Comparison of ENCODE assay signal across 17 cellular contexts in genomic region chr13:35472308-35473008, GRCh38. TPM values are rescaled to one million over a fixed set of nuclear protein-coding genes. Genes with fewer than 3 reads are reported as not detected.
A peak's percentile ranks its signal among the peaks of the same experiment; 100 is the strongest.
DNase-seq lines count a peak whose midpoint lies in the region; ATAC-seq and TF ChIP-seq lines count a peak whose summit lies in the region.
"Had no signal": no experiment of that assay in that cellular context is flagged by ENCODE, and none has a peak within 500 bp of the region (broad histone marks: within the 10 kb centered on the region; RNA-seq: fewer than 3 reads in every experiment).

No MANE protein-coding gene starts in this region.

- no peak overlapping the region for H2BK15ac ChIP-seq in neuronal stem cell (ENCODE audit: low read length)

- no peaks in the 10 kb centered on the region for H3K36me3 Mint-ChIP-seq in endodermal cell (ENCODE audit: low read depth)
- H3K36me3 Mint-ChIP-seq: stimulated activated effector memory CD8-positive, alpha-beta T cell treated with anti-CD3 and anti-CD28 coated beads, Interleukin-12 subunit alpha, Interleukin-12 subunit beta, amount 100 ng/mL, for 72 hours had no signal

- H3K27me3 Mint-ChIP-seq in endodermal cell (ENCODE audit: insufficient read depth) = peaks cover 94% of the 10 kb centered on the region

- H3K4me1 ChIP-seq in HUES64 (ENCODE audit: insufficient read depth, low read length) (peaks cover 42% of the 10 kb centered on the region), endodermal cell (ENCODE audit: control insufficient read depth, insufficient read depth, low read length) (peaks cover 6% of the 10 kb centered on the region), neuronal stem cell (ENCODE audit: control insufficient read depth in 2 of 2, insufficient read depth in 1 of 2, low read depth in 1 of 2, low read length in 2 of 2) (peaks cover 11 to 20% of the 10 kb centered on the region in 2 donors)

- H3K36me3 ChIP-seq in BJ (ENCODE audit: control insufficient read depth, insufficient read depth, low read length) = peaks cover 2% of the 10 kb centered on the region; the same call in 1 of the 2 replicates
- H3K36me3 ChIP-seq in HUES64 (ENCODE audit: insufficient read depth, low read length) = no peaks in the 10 kb centered on the region
- H3K36me3 ChIP-seq in endodermal cell (ENCODE audit: control insufficient read depth, insufficient read depth, low read length) = no peaks in the 10 kb centered on the region
- H3K36me3 ChIP-seq in neuronal stem cell (replicated peaks in 1 of 2; ENCODE audit: control insufficient read depth in 2 of 2, insufficient read depth in 2 of 2, low read length in 2 of 2) = no peaks in the 10 kb centered on the region
- H3K36me3 ChIP-seq: MG63 had no signal

- H3K9ac ChIP-seq in HUES64 (ENCODE audit: low read depth, low read length) (no peak overlapping the region), endodermal cell (ENCODE audit: extremely low read depth, low read length, poor library complexity, severe bottlenecking) (no peak overlapping the region), neuronal stem cell (ENCODE audit: low read depth, low read length, poor library complexity) (no peak overlapping the region)

- H3K79me1 ChIP-seq in neuronal stem cell (ENCODE audit: low read depth, low read length) = no peaks in the 10 kb centered on the region

- H3K4ac ChIP-seq in neuronal stem cell (ENCODE audit: low read length) = no peak overlapping the region

- POLR2A ChIA-PET in BJ (lab: Charles Lee) = interaction anchor here (0.6 to 0.7 kb wide), 3 partner anchors 22 to 292 kb away, joined by 3 to 5 read pairs (median 4); no protein-coding TSS in a partner anchor

- H3K9me3 ChIP-seq in HUES64 (ENCODE audit: insufficient read depth, low read depth, low read length) (no peaks in the 10 kb centered on the region), endodermal cell (ENCODE audit: control insufficient read depth, low read length) (no peaks in the 10 kb centered on the region), neuronal stem cell (replicated peaks in 1 of 2; ENCODE audit: control insufficient read depth in 2 of 2, insufficient read depth in 1 of 2, low read depth in 1 of 2, low read length in 2 of 2) (no peaks in the 10 kb centered on the region)
- H3K9me3 ChIP-seq: MG63 had no signal

- H2BK12ac ChIP-seq in neuronal stem cell (ENCODE audit: low read length) = no peak overlapping the region

- H3K23ac ChIP-seq in neuronal stem cell (ENCODE audit: low read depth, low read length, poor library complexity) = no peak overlapping the region

- H3K27ac ChIP-seq in HUES64 (ENCODE audit: low read depth, low read length) (no peak overlapping the region), endodermal cell (ENCODE audit: low read depth, low read length) (no peak overlapping the region), neuronal stem cell (replicated peaks; ENCODE audit: low read length) (no peak overlapping the region)

- H2AFZ ChIP-seq in neuronal stem cell (ENCODE audit: low read length) = peak overlapping the region; percentile 91

- H4K8ac ChIP-seq in neuronal stem cell (ENCODE audit: low read depth, low read length) = no peak overlapping the region

- peak overlapping the region; percentile 66 for H3K4me3 Mint-ChIP-seq in endodermal cell
- H3K4me3 Mint-ChIP-seq: stimulated activated effector memory CD8-positive, alpha-beta T cell treated with anti-CD3 and anti-CD28 coated beads, Interleukin-12 subunit alpha, Interleukin-12 subunit beta, amount 100 ng/mL, for 72 hours had no signal

- H3K18ac ChIP-seq in neuronal stem cell (ENCODE audit: low read length) = no peak overlapping the region

- no peak overlapping the region for H2BK5ac ChIP-seq in neuronal stem cell (ENCODE audit: low read length)

- H4K91ac ChIP-seq in neuronal stem cell (ENCODE audit: low read depth, low read length, poor library complexity) = no peak overlapping the region

- no peak overlapping the region for H3K27ac Mint-ChIP-seq in endodermal cell
- H3K27ac Mint-ChIP-seq: stimulated activated effector memory CD8-positive, alpha-beta T cell treated with anti-CD3 and anti-CD28 coated beads, Interleukin-12 subunit alpha, Interleukin-12 subunit beta, amount 100 ng/mL, for 72 hours had no signal

- H3K14ac ChIP-seq in neuronal stem cell (ENCODE audit: low read length) = no peak overlapping the region

- TF ChIP-seq CTCF in BJ (IDR thresholded peaks at IDR 0.05; ENCODE audit: insufficient read depth, low read depth, low read length) = no peak
- TF ChIP-seq CTCF in endodermal cell (conservative IDR thresholded peaks at IDR 0.05) = no peak

- no peak overlapping the region for H2BK120ac ChIP-seq in neuronal stem cell (ENCODE audit: low read depth, low read length)

- H3K9me3 Mint-ChIP-seq in endodermal cell = no peaks in the 10 kb centered on the region

- no peak overlapping the region for H2AK5ac ChIP-seq in neuronal stem cell (ENCODE audit: low read depth, low read length)

- no peak for ATAC-seq in GM19467 (IDR thresholded peaks at IDR 0.05; ENCODE audit: unreplicated experiment)
- ATAC-seq: stimulated activated effector memory CD8-positive, alpha-beta T cell treated with anti-CD3 and anti-CD28 coated beads, Interleukin-12 subunit alpha, Interleukin-12 subunit beta, amount 100 ng/mL, for 72 hours had no signal

- peaks cover 46% of the 10 kb centered on the region for H3K4me1 Mint-ChIP-seq in endodermal cell

- 11% methylated on average over 7 of the region's 7 CpGs for WGBS in HUES64
- WGBS in endodermal cell (ENCODE audit: insufficient coverage in 1 of 2, insufficient read length in 1 of 2), 2 experiments = 17 to 30% methylated on average over 2 to 7 of the region's 7 CpGs
- WGBS in neuronal stem cell (ENCODE audit: extremely low coverage in 2 of 2, insufficient read length in 2 of 2, insufficient replicate concordance in 1 of 2), 2 donors = no CpG with 5 or more reads among the region's 7 CpGs

- CTCF ChIA-PET in BJ (lab: Yijun Ruan, JAX) = interaction anchor here (0.7 to 1.7 kb wide), 2 partner anchors 26 to 321 kb away, joined by 3 to 4 read pairs; no protein-coding TSS in a partner anchor

- H3K4me3 ChIP-seq in BJ (ENCODE audit: low read depth, low read length) (peak overlapping the region; percentile 94), HUES64 (ENCODE audit: low read length) (peak overlapping the region; percentile 66), endodermal cell (ENCODE audit: low read length) (peak overlapping the region; percentile 83), neuronal stem cell (ENCODE audit: low read length in 2 of 2) (peak overlapping the region in 1 of 2 donors; percentile 58)
- H3K4me3 ChIP-seq: MG63 had no signal

- DNase-seq in BJ (ENCODE audit: low read depth) (no peak), endodermal cell (peak; percentile 63), neuronal stem cell (ENCODE audit: low spot score) (no peak), DMS53 (lab: John Stamatoyannopoulos, UW) (no peak), AG08396 (ENCODE audit: low spot score) (no peak), NCI-H2196 treated with DMSO at 0.1 percent for 48 hours (lab: John Stamatoyannopoulos, UW; ENCODE audit: unreplicated experiment) (no peak)
- DNase-seq: activated CD4-positive, alpha-beta T cell treated with anti-CD3 and anti-CD28 coated beads, Interleukin-2, amount 50 U/mL, for 1 hour; AML-193; GOT3; MG63; NCI-H2171 had no signal

- H3K27me3 ChIP-seq in BJ (ENCODE audit: control insufficient read depth, insufficient read depth, low read length) (no peaks in the 10 kb centered on the region), HUES64 (ENCODE audit: insufficient read depth, low read length) (peaks cover 84% of the 10 kb centered on the region), endodermal cell (ENCODE audit: control insufficient read depth, insufficient read depth, low read length, poor library complexity, severe bottlenecking) (peaks cover 87% of the 10 kb centered on the region), neuronal stem cell (ENCODE audit: control insufficient read depth in 3 of 3, insufficient read depth in 3 of 3, low read depth in 1 of 3, low read length in 3 of 3) (peaks cover 13 to 45% (median 25%) of the 10 kb centered on the region in 3 experiments)

- H3K4me2 ChIP-seq in neuronal stem cell (ENCODE audit: insufficient read depth, low read length, poor library complexity, severe bottlenecking) = no peak overlapping the region

RNA-seq across cellular contexts. Expression of gene MAB21L1, which starts 4.0 kb away (rescaled TPM):
- 65.6 and 67.9 TPM in 2 replicates for polyA plus RNA-seq in BJ (2011; rRNA removed)
- 44.5 and 55.4 TPM in 2 replicates for polyA minus RNA-seq in BJ (2011; rRNA and poly(A)+ RNA removed)
- polyA plus RNA-seq in HUES64 (2013, experiment 1 of 2) = 0.10 TPM
- polyA plus RNA-seq in HUES64 (2013, experiment 2 of 2) = 0.13 TPM
- total RNA-seq in endodermal cell = under 1 TPM in 1 of 2 donors, not detected in 1; 0.09 TPM
- 7.8 TPM for polyA plus RNA-seq in endodermal cell (2013, experiment 1 of 2)
- 7.0 TPM for polyA plus RNA-seq in endodermal cell (2013, experiment 2 of 2)
- not detected for polyA plus RNA-seq in neuronal stem cell (2013, experiment 1 of 2)
- polyA plus RNA-seq in neuronal stem cell (2013, experiment 2 of 2) = not detected
- total RNA-seq: bronchial epithelial cell; lung microvascular endothelial cell; T-helper 1 cell treated with Interleukin-12 subunit alpha and Interleukin-12 subunit beta and Interleukin-4 antibody, amounts not matched to agents 30 ng/mL and 1 ng/mL, for 36 hours had no signal
